ENCODE assay signal across 8 cellular contexts in genomic region chr7:23020742-23021401, GRCh38. TPM values are rescaled to one million over a fixed set of nuclear protein-coding genes. Genes with fewer than 3 reads are reported as not detected.
A peak's percentile ranks its signal among the peaks of the same experiment; 100 is the strongest.
DNase-seq lines count a peak whose midpoint lies in the region; ATAC-seq, FAIRE-seq and TF ChIP-seq lines count a peak whose summit lies in the region.

No MANE protein-coding gene starts in this region.

- TF ChIP-seq CTCF in A549 (IDR thresholded peaks at IDR 0.05): no peak
- no peak for TF ChIP-seq CTCF in colonic mucosa (IDR thresholded peaks at IDR 0.05)

- H3K36me3 Mint-ChIP-seq in activated naive CD4-positive, alpha-beta T cell treated with anti-CD3 and anti-CD28 coated beads, Interleukin-2, amount 50 U/mL, for 72 hours: peaks cover 0 to 4% of the 10 kb centered on the region in 2 donors

- CTCF ChIA-PET in A549 (lab: Yijun Ruan, JAX): interaction anchor here (0.7 to 2.8 kb wide), 5 partner anchors 9 to 479 kb away, joined by 3 to 16 read pairs (median 5); no protein-coding TSS in a partner anchor

- peak overlapping the region; percentile 26; the same call in 2 of the 3 replicates for H3K4me2 ChIP-seq in A549

- peaks cover 0 to 6% of the 10 kb centered on the region in 2 donors for H3K9me3 Mint-ChIP-seq in activated naive CD4-positive, alpha-beta T cell treated with anti-CD3 and anti-CD28 coated beads, Interleukin-2, amount 50 U/mL, for 72 hours

- no peak for TF ChIP-seq RAD21 in A549 (conservative IDR thresholded peaks at IDR 0.05 in 1 of 2, IDR thresholded peaks at IDR 0.05 in 1 of 2)

- 0 out of 3 replicates have a peak, but pooled peaks cover 2% of the 10 kb centered on the region for H3K9me3 ChIP-seq in A549
- H3K9me3 ChIP-seq in colonic mucosa: no peaks in the 10 kb centered on the region

- DNase-seq in A549 (ENCODE audit: low read depth in 1 of 2, low spot score in 1 of 2): peak in 1 of 2 experiments; percentile 7
- peak; percentile 40 to 54 for DNase-seq in activated naive CD4-positive, alpha-beta T cell treated with anti-CD3 and anti-CD28 coated beads, Interleukin-2, amount 50 U/mL, for 72 hours (ENCODE audit: low spot score in 2 of 2)
- peak; percentile 70 for DNase-seq in hepatic stellate cell (ENCODE audit: low spot score)
- no peak for DNase-seq in COR-L47 (lab: John Stamatoyannopoulos, UW)
- no peak for DNase-seq in NCI-H1105 treated with DMSO at 0.1 percent for 48 hours (lab: John Stamatoyannopoulos, UW)
- no peak for DNase-seq in DMS 273 treated with DMSO at 0.1 percent for 48 hours (lab: John Stamatoyannopoulos, UW)
- DNase-seq in colonic mucosa: no peak

- H3K4me3 ChIP-seq in A549: no peak overlapping the region
- H3K4me3 ChIP-seq in colonic mucosa: no peak overlapping the region

- H3K27ac Mint-ChIP-seq in activated naive CD4-positive, alpha-beta T cell treated with anti-CD3 and anti-CD28 coated beads, Interleukin-2, amount 50 U/mL, for 72 hours: peak overlapping the region; percentile 12 to 88

- no peak overlapping the region for H3K9ac ChIP-seq in colonic mucosa (ENCODE audit: low read depth in 2 of 2, low read length in 2 of 2)

- H3K27ac ChIP-seq in A549 (no peak overlapping the region), colonic mucosa (no peak overlapping the region)

- POLR2A ChIA-PET in A549 (lab: Yijun Ruan, JAX): no interaction called here

- intact Hi-C loops in colonic mucosa (cut with DNase I): no loop called here

- WGBS in A549 (ENCODE audit: missing lambda C conversion rate): 14% methylated on average over 3 of the region's 3 CpGs

- no peaks in the 10 kb centered on the region for H3K36me3 ChIP-seq in colonic mucosa

- no peaks in the 10 kb centered on the region for H3K27me3 ChIP-seq in colonic mucosa

- H3K4me1 ChIP-seq in A549 (peaks cover 4% of the 10 kb centered on the region; the same call in 2 of the 3 replicates), colonic mucosa (no peaks in the 10 kb centered on the region)

- TF ChIP-seq POLR2A in A549 (IDR thresholded peaks at IDR 0.05; ENCODE audit: low read length): no peak

- ATAC-seq in A549: peak; percentile 61 to 62; a peak in 4 of 6 replicates
- peak; percentile 42 for ATAC-seq in HG02610 (IDR thresholded peaks at IDR 0.05; ENCODE audit: unreplicated experiment)
- peak; percentile 89 to 97 for ATAC-seq in activated naive CD4-positive, alpha-beta T cell treated with anti-CD3 and anti-CD28 coated beads, Interleukin-2, amount 50 U/mL, for 72 hours

- no peak for FAIRE-seq in A549 (lab: Jason Lieb, UNC)

- TF ChIP-seq EP300 in A549 (IDR thresholded peaks at IDR 0.05): no peak

TF ChIP-seq in A549, 52 proteins besides CTCF, POLR2A, EP300 and RAD21:
- TF ChIP-seq MYC (IDR thresholded peaks at IDR 0.05; ENCODE audit: borderline replicate concordance, low read length): no peak
- TF ChIP-seq FOSL2 (IDR thresholded peaks at IDR 0.05): no peak
- TF ChIP-seq FOSL2 (CRISPR knock-in tag; IDR thresholded peaks at IDR 0.05): peak; percentile 28; the same call in 1 of the 2 replicates
TF ChIP-seq in A549: peak in this region for 1.

RNA-seq across cellular contexts. Expression of gene HYCC1, which starts 6.9 kb away (rescaled TPM):
- polyA plus RNA-seq in A549 (2011; rRNA removed): 13.5 and 16.8 TPM in 2 replicates
- polyA plus RNA-seq in A549 (2012; cell fraction: cytosol; rRNA removed): 5.5 and 8.1 TPM in 2 replicates
- polyA plus RNA-seq in A549 (2012; cell fraction: nucleus; rRNA removed): 2.1 and 5.5 TPM in 2 replicates
- 22.1 to 24.6 TPM (median 22.5 TPM) in 3 replicates for polyA plus RNA-seq in A549 (2017; fragmentation: RNase III; extraction: RNeasy Plus Mini Kit Qiagen cat#74134 plus additional on column Dnase treatment)
- polyA minus RNA-seq in A549 (2011; rRNA and poly(A)+ RNA removed): 8.1 and 8.6 TPM in 2 replicates
- total RNA-seq in activated naive CD4-positive, alpha-beta T cell treated with anti-CD3 and anti-CD28 coated beads, Interleukin-2, amount 50 U/mL, for 72 hours: 10 to 100 TPM; 17.6 to 18.3 TPM
- total RNA-seq in colonic mucosa: 10 to 100 TPM in 1 of 2 donors, 1 to 10 TPM in 1; 5.5 to 10.8 TPM

Comparison
In these comparisons a context has a peak if more than half of its experiments do, and no peak if none do; other contexts are left out.
1. ATAC-seq: peak in every context shown above with its lines; median percentile 93 in activated naive CD4-positive, alpha-beta T cell treated with anti-CD3 and anti-CD28 coated beads, Interleukin-2, amount 50 U/mL, for 72 hours; 62 in A549; 42 in HG02610.
2. DNase-seq: peak in activated naive CD4-positive, alpha-beta T cell treated with anti-CD3 and anti-CD28 coated beads, Interleukin-2, amount 50 U/mL, for 72 hours (2 of 2) and hepatic stellate cell (single experiment); none in COR-L47 (single experiment), NCI-H1105 treated with DMSO at 0.1 percent for 48 hours (single experiment), DMS 273 treated with DMSO at 0.1 percent for 48 hours (single experiment) and colonic mucosa (single experiment).